Comparison of ENCODE assay signal across 1 cellular context in genomic region chr15:28694006-28694751, GRCh38. TPM values are rescaled to one million over a fixed set of nuclear protein-coding genes. Genes with fewer than 3 reads are reported as not detected.
"Had no signal": no experiment of that assay in that cellular context is flagged by ENCODE, and none has a peak within 500 bp of the region (broad histone marks: within the 10 kb centered on the region; RNA-seq: fewer than 3 reads in every experiment).

No MANE protein-coding gene starts in this region.

RNA-seq across cellular contexts. Expression of gene GOLGA8M, which starts 18.0 kb away (rescaled TPM):
- total RNA-seq: kidney epithelial cell had no signal
